33 cellular contexts compared by ENCODE assay signal in the genomic region with DNA sequence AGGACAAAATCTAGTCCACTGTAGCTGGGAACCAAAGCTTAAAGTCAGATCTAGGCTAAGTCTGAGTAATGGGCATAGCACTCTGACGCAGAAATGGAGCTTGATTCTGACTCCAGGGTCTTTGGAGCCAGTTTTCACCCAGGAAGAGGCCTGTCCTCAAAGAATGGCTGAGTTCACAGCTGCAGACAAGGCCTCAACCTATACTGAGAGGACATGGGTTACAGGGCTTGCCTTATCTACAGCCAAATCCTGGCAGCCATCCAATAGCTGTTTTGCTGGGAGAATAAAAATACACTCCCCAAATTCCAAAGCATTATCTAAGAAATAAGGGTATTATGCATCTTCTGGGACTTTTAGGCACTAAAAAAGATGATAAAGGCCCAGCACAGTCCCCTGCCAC.
DNase-seq lines count a peak whose midpoint lies in the region; ATAC-seq, FAIRE-seq and TF ChIP-seq lines count a peak whose summit lies in the region.
"Had no signal": no experiment of that assay in that cellular context is flagged by ENCODE, and none has a peak within 500 bp of the region (broad histone marks: within the 10 kb centered on the region; RNA-seq: fewer than 3 reads in every experiment).

No MANE protein-coding gene starts in this region.

- no peak for FAIRE-seq in pancreas (lab: Jason Lieb, UNC)
- FAIRE-seq: GM19239, H54, HTR-8/SVneo had no signal

- H3K9me3 Mint-ChIP-seq in CD4-positive, alpha-beta memory T cell = no peaks in the 10 kb centered on the region
- H3K9me3 Mint-ChIP-seq: activated T-cell treated with anti-CD3 and anti-CD28 coated beads, Interleukin-2, amount 50 U/mL, for 72 hours had no signal

- no peaks in the 10 kb centered on the region for H3K9me3 ChIP-seq in pancreas
- H3K9me3 ChIP-seq in CD4-positive, alpha-beta memory T cell (ENCODE audit: control insufficient read depth in 1 of 2, low read length in 2 of 2) = no peaks in the 10 kb centered on the region
- H3K9me3 ChIP-seq: upper lobe of left lung had no signal

- DNase-seq in EH (ENCODE audit: low read depth) (peak; percentile 11), OCI-M1 (lab: John Stamatoyannopoulos, UW) (peak; percentile 2), dorsolateral prefrontal cortex (no peak), pancreas (no peak), T-helper 9 cell (no peak), medulla oblongata (ENCODE audit: extremely low spot score) (no peak)
- DNase-seq in CD4-positive, alpha-beta memory T cell = no peak
- DNase-seq in stimulated activated CD4-positive, alpha-beta T cell treated with anti-CD3 and anti-CD28 coated beads, Interleukin-15, amount 100 ng/mL, for 24 hours = no peak
- DNase-seq: activated CD4-positive, alpha-beta T cell treated with anti-CD3 and anti-CD28 coated beads, Interleukin-2, amount 50 U/mL, for 1 hour; activated CD8-positive, alpha-beta memory T cell treated with anti-CD3 and anti-CD28 coated beads, Interleukin-2, amount 10 ng/mL, durations not matched to agents 7 days and 5 days; activated naive CD4-positive, alpha-beta T cell; activated T-cell treated with anti-CD3 and anti-CD28 coated beads, Interleukin-2, amount 50 U/mL, for 72 hours; DMS53; effector CD8-positive, alpha-beta T cell; GDM1; head of caudate nucleus; mesendoderm; MM.1S; naive thymus-derived CD4-positive, alpha-beta T cell; NCI-H2029; NCI-H345; NCI-H748 treated with DMSO at 0.1 percent for 48 hours; nucleus accumbens; stimulated activated CD4-positive, alpha-beta T cell treated with anti-CD3 and anti-CD28 coated beads, Interleukin-2, amount 100 ng/mL, for 24 hours; upper lobe of left lung; WERI-Rb-1 had no signal

- H3K4me3 ChIP-seq in dorsolateral prefrontal cortex = no peak overlapping the region
- H3K4me3 ChIP-seq in pancreas = no peak overlapping the region
- no peak overlapping the region for H3K4me3 ChIP-seq in CD4-positive, alpha-beta memory T cell (ENCODE audit: low read length in 2 of 2)
- H3K4me3 ChIP-seq: skin epidermis, upper lobe of left lung had no signal

- POLR2A ChIA-PET in CD4-positive, alpha-beta memory T cell (lab: Charles Lee; ENCODE audit: partially characterized antibody) = no interaction called here

- peaks cover 0 to 2% of the 10 kb centered on the region in 2 donors for H3K27me3 Mint-ChIP-seq in CD4-positive, alpha-beta memory T cell
- H3K27me3 Mint-ChIP-seq: B cell had no signal

- H3K4me1 Mint-ChIP-seq in CD4-positive, alpha-beta memory T cell = no peaks in the 10 kb centered on the region
- H3K4me1 Mint-ChIP-seq: activated CD8-positive, alpha-beta memory T cell treated with anti-CD3 and anti-CD28 coated beads, Interleukin-2, amount 10 ng/mL, durations not matched to agents 7 days and 5 days; B cell; naive thymus-derived CD4-positive, alpha-beta T cell had no signal

- H3K4me1 ChIP-seq in pancreas = peaks cover 16 to 33% (median 32%) of the 10 kb centered on the region in 3 donors
- no peaks in the 10 kb centered on the region for H3K4me1 ChIP-seq in CD4-positive, alpha-beta memory T cell (ENCODE audit: insufficient read depth, low read length)

- 89 to 94% methylated on average over 1 of the region's 1 CpG for WGBS in pancreas, 2 donors

- no peak overlapping the region for H3K4me3 Mint-ChIP-seq in CD4-positive, alpha-beta memory T cell
- H3K4me3 Mint-ChIP-seq: activated CD8-positive, alpha-beta memory T cell treated with anti-CD3 and anti-CD28 coated beads, Interleukin-2, amount 10 ng/mL, durations not matched to agents 7 days and 5 days; activated T-cell treated with anti-CD3 and anti-CD28 coated beads, Interleukin-2, amount 50 U/mL, for 72 hours; B cell; brain; naive thymus-derived CD4-positive, alpha-beta T cell had no signal

- TF ChIP-seq CTCF in dorsolateral prefrontal cortex (IDR thresholded peaks at IDR 0.05 in 54 of 56, conservative IDR thresholded peaks at IDR 0.05 in 2 of 56; ENCODE audit: low read depth in 1 of 56, partially characterized antibody in 56 of 56) (no peak), pancreas (IDR thresholded peaks at IDR 0.05) (no peak)

- H3K27ac Mint-ChIP-seq in CD4-positive, alpha-beta memory T cell = no peak overlapping the region
- H3K27ac Mint-ChIP-seq: activated CD8-positive, alpha-beta memory T cell treated with anti-CD3 and anti-CD28 coated beads, Interleukin-2, amount 10 ng/mL, durations not matched to agents 7 days and 5 days; activated T-cell treated with anti-CD3 and anti-CD28 coated beads, Interleukin-2, amount 50 U/mL, for 72 hours; B cell; brain; naive thymus-derived CD4-positive, alpha-beta T cell had no signal

- peak in 3 of 4 donors; percentile 34 to 43 (median 41) for ATAC-seq in pancreas
- ATAC-seq: activated CD8-positive, alpha-beta memory T cell treated with anti-CD3 and anti-CD28 coated beads, Interleukin-2, amount 10 ng/mL, durations not matched to agents 7 days and 5 days; activated T-cell treated with anti-CD3 and anti-CD28 coated beads, Interleukin-2, amount 50 U/mL, for 72 hours; naive thymus-derived CD4-positive, alpha-beta T cell had no signal

- no peaks in the 10 kb centered on the region for H3K36me3 ChIP-seq in pancreas
- no peaks in the 10 kb centered on the region for H3K36me3 ChIP-seq in CD4-positive, alpha-beta memory T cell (ENCODE audit: insufficient read depth, low read length)
- H3K36me3 ChIP-seq: WERI-Rb-1 had no signal

- intact Hi-C loops in dorsolateral prefrontal cortex (cut with DNase I) = no loop called here
- intact Hi-C loops in pancreas (cut with DNase I) = no loop called here
- intact Hi-C loops in CD4-positive, alpha-beta memory T cell (cut with micrococcal nuclease) = no loop called here

- H3K27ac ChIP-seq in dorsolateral prefrontal cortex (peak overlapping the region in 50 of 59 donors; percentile 6 to 85 (median 71)), pancreas (peak overlapping the region in 1 of 4 donors; percentile 14)
- H3K27ac ChIP-seq in CD4-positive, alpha-beta memory T cell (ENCODE audit: low read depth, low read length) = no peak overlapping the region
- H3K27ac ChIP-seq: KMS-11, skin epidermis, WERI-Rb-1 had no signal

- CTCF ChIA-PET in CD4-positive, alpha-beta memory T cell (lab: Charles Lee; ENCODE audit: partially characterized antibody) = no interaction called here

- no peaks in the 10 kb centered on the region for H3K27me3 ChIP-seq in dorsolateral prefrontal cortex
- H3K27me3 ChIP-seq in pancreas = no peaks in the 10 kb centered on the region
- H3K27me3 ChIP-seq in CD4-positive, alpha-beta memory T cell (ENCODE audit: insufficient read depth, low read length) = no peaks in the 10 kb centered on the region
- H3K27me3 ChIP-seq: upper lobe of left lung had no signal

- no peaks in the 10 kb centered on the region for H3K36me3 Mint-ChIP-seq in CD4-positive, alpha-beta memory T cell
- H3K36me3 Mint-ChIP-seq: brain; naive thymus-derived CD4-positive, alpha-beta T cell had no signal

Comparison
In these comparisons a context has a peak if more than half of its experiments do, and no peak if none do; other contexts are left out.
1. DNase-seq: peak in EH (single experiment) and OCI-M1 (single experiment); none in dorsolateral prefrontal cortex (0 of 10), pancreas (0 of 6), CD4-positive, alpha-beta memory T cell (0 of 5), stimulated activated CD4-positive, alpha-beta T cell treated with anti-CD3 and anti-CD28 coated beads, Interleukin-15, amount 100 ng/mL, for 24 hours (single experiment), T-helper 9 cell (single experiment) and medulla oblongata (single experiment).